ENCODE assay signal across 10 cellular contexts in the genomic region with DNA sequence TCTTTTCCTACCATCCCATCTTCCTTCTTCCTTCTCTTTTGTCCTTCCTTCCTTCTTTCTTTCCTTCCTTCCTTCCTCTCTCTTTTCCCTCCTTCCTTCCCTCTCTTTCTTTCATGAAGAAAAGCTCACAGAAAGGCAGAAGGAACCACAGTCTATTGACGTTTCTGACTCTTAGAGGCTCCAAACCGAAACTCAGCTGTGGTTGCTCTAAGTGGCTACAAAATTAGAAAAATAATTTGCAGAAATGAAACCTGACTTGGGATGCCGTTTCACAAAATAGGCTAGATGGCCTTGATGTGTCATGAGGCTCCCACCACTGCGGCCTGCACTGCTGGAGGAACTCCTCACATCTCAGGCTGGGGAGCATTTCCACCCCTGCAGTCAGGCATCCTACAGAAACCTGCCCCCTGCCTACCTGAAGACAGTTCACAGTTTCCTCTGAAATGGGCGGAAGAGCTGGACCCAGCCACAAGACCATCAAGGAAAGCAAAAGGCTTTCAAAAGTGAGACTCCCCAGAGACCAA.
DNase-seq lines count a peak whose midpoint lies in the region; ATAC-seq and TF ChIP-seq lines count a peak whose summit lies in the region.
"Had no signal": no experiment of that assay in that cellular context is flagged by ENCODE, and none has a peak within 500 bp of the region (broad histone marks: within the 10 kb centered on the region; RNA-seq: fewer than 3 reads in every experiment).

No MANE protein-coding gene starts in this region.

- H3K36me3 Mint-ChIP-seq in central memory CD8-positive, alpha-beta T cell (ENCODE audit: insufficient read depth) = peaks cover 2% of the 10 kb centered on the region

- peak overlapping the region; percentile 91 for H3K27ac Mint-ChIP-seq in central memory CD8-positive, alpha-beta T cell (ENCODE audit: low read depth)

- peak overlapping the region; percentile 8 for H3K4me3 Mint-ChIP-seq in central memory CD8-positive, alpha-beta T cell

- H3K9me3 Mint-ChIP-seq in central memory CD8-positive, alpha-beta T cell = no peaks in the 10 kb centered on the region

- H3K4me3 ChIP-seq in GM12865 (ENCODE audit: low read depth, low read length) = peak overlapping the region; percentile 18; the same call in 1 of the 2 replicates
- H3K4me3 ChIP-seq: adrenal gland had no signal

- ATAC-seq in GM19452 (IDR thresholded peaks at IDR 0.05; ENCODE audit: unreplicated experiment) = peak; percentile 92
- peak; percentile 85 for ATAC-seq in HG03354 (IDR thresholded peaks at IDR 0.05; ENCODE audit: poor library complexity, severe bottlenecking, unreplicated experiment)
- peak; percentile 77 for ATAC-seq in central memory CD8-positive, alpha-beta T cell (replicated peaks; ENCODE audit: extremely low read depth, poor library complexity, severe bottlenecking)
- no peak for ATAC-seq in foreskin keratinocyte

- H3K27ac ChIP-seq in foreskin keratinocyte = no peak overlapping the region
- H3K27ac ChIP-seq: HL-60 had no signal

- H3K27me3 ChIP-seq in foreskin keratinocyte = no peaks in the 10 kb centered on the region
- H3K27me3 ChIP-seq: adrenal gland had no signal

- H3K27me3 Mint-ChIP-seq in central memory CD8-positive, alpha-beta T cell = no peaks in the 10 kb centered on the region

- peaks cover 32% of the 10 kb centered on the region for H3K4me1 Mint-ChIP-seq in central memory CD8-positive, alpha-beta T cell

- no peaks in the 10 kb centered on the region for H3K4me1 ChIP-seq in foreskin keratinocyte

- TF ChIP-seq CTCF in GM12865 (IDR thresholded peaks at IDR 0.05; ENCODE audit: insufficient read depth, low read depth, low read length, missing control alignments) (no peak), foreskin keratinocyte (conservative IDR thresholded peaks at IDR 0.05) (no peak)

- DNase-seq in GM12865 (ENCODE audit: low read depth) = peak; percentile 95
- peak in 1 of 2 donors; percentile 23 for DNase-seq in central memory CD8-positive, alpha-beta T cell (ENCODE audit: low spot score in 2 of 2)
- DNase-seq in activated effector memory CD4-positive, alpha-beta T cell treated with anti-CD3 and anti-CD28 coated beads, Interleukin-2, amount 50 U/mL, for 16 hours = no peak
- DNase-seq in foreskin keratinocyte = no peak
- DNase-seq in epidermal melanocyte (ENCODE audit: insufficient read length, low spot score) = no peak
- no peak for DNase-seq in dermis blood vessel endothelial cell
